ENCODE assay signal across 8 cellular contexts in the genomic region with DNA sequence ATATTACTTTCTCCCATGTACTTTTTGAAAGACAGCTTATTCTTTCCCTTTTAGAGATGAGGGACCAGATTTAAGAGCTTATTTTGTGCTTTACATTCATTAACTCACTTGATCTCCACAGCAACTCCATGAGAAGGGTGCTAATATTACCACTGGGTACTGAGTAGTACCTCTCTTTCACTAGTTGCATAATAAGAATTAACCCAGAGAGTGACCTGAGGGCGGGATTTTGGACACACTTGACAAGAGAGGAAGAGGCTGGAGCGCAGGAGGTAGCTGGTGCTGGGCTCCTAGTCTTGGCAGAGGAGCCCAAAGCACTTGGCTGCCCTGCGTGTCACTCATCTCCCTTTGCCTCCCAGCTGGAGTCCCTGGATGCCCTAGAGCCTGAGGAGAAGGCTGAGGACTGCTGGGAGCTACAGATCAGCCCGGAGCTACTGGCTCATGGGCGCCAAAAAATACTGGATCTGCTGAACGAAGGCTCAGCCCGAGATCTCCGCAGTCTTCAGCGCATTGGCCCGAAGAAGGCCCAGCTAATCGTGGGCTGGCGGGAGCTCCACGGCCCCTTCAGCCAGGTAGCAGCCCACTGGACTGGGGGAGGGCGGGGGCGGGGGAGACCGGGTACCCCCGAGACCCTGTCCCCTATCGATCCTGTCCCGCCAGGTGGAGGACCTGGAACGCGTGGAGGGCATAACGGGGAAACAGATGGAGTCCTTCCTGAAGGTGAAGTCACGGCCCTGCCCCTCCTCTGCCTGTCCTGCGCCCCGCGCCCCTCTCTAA. TPM values are rescaled to one million over a fixed set of nuclear protein-coding genes. Genes with fewer than 3 reads are reported as not detected.
A peak's percentile ranks its signal among the peaks of the same experiment; 100 is the strongest.
DNase-seq lines count a peak whose midpoint lies in the region; ATAC-seq, FAIRE-seq and TF ChIP-seq lines count a peak whose summit lies in the region.

No MANE protein-coding gene starts in this region.

- H3K27ac ChIP-seq in OCI-LY3 (ENCODE audit: low read length) (peak overlapping the region; percentile 72), colonic mucosa (peak overlapping the region; percentile 98)

- H3K36me3 ChIP-seq in OCI-LY3 (replicated peaks; ENCODE audit: low read depth, low read length) (peaks cover 57% of the 10 kb centered on the region), colonic mucosa (no peaks in the 10 kb centered on the region)

- H4K20me1 ChIP-seq in OCI-LY3 (ENCODE audit: insufficient read depth, low read length) = peaks cover 16% of the 10 kb centered on the region

- TF ChIP-seq CTCF in OCI-LY3 (IDR thresholded peaks at IDR 0.05; ENCODE audit: low read depth, low read length) (no peak), colonic mucosa (IDR thresholded peaks at IDR 0.05) (no peak)

- peaks cover 28% of the 10 kb centered on the region for H3K79me2 ChIP-seq in OCI-LY3 (ENCODE audit: low read length)

- FAIRE-seq in frontal cortex (lab: Jason Lieb, UNC) = no peak

- H3K27me3 ChIP-seq in OCI-LY3 (ENCODE audit: low read depth, low read length) (no peaks in the 10 kb centered on the region), colonic mucosa (no peaks in the 10 kb centered on the region)

- H3K4me2 ChIP-seq in OCI-LY3 (ENCODE audit: low read length) = peak overlapping the region; percentile 71

- H3K4me1 ChIP-seq in OCI-LY3 (ENCODE audit: low read length) = peaks cover 43% of the 10 kb centered on the region
- peaks cover 12% of the 10 kb centered on the region for H3K4me1 ChIP-seq in colonic mucosa

- peak overlapping the region; percentile 82 for H3K9ac ChIP-seq in OCI-LY3 (ENCODE audit: low read length)
- H3K9ac ChIP-seq in colonic mucosa (ENCODE audit: low read depth in 2 of 2, low read length in 2 of 2) = peak overlapping the region; percentile 93 to 96

- peak overlapping the region; percentile 81 for H3K4me3 ChIP-seq in OCI-LY3 (ENCODE audit: low read length)
- peak overlapping the region; percentile 66 for H3K4me3 ChIP-seq in colonic mucosa

- DNase-seq in AML-193 (lab: John Stamatoyannopoulos, UW) (peak; percentile 27 to 41), colonic mucosa (peak; percentile 55), midbrain (lab: John Stamatoyannopoulos, UW) (peak; percentile 38), frontal cortex (ENCODE audit: low spot score in 2 of 2) (no peak)
- no peak for DNase-seq in stimulated activated CD4-positive, alpha-beta T cell treated with anti-CD3 and anti-CD28 coated beads, Interleukin-4, amount 100 ng/mL, for 4 hours

- H2AFZ ChIP-seq in OCI-LY3 (ENCODE audit: low read depth, low read length) = no peak overlapping the region

- H3K9me3 ChIP-seq in OCI-LY3 (ENCODE audit: insufficient read depth, low read length) (no peaks in the 10 kb centered on the region), colonic mucosa (no peaks in the 10 kb centered on the region)

- intact Hi-C loops in colonic mucosa (cut with DNase I) = no loop called here

- ATAC-seq in GM19455 (IDR thresholded peaks at IDR 0.05; ENCODE audit: unreplicated experiment) = peak; percentile 2
- no peak for ATAC-seq in HG03045 (IDR thresholded peaks at IDR 0.05; ENCODE audit: unreplicated experiment)

RNA-seq across cellular contexts. Expression of gene MAZ, which starts 1.7 kb away (rescaled TPM):
- total RNA-seq in colonic mucosa (100 to 1,000 TPM; 286 to 441 TPM), frontal cortex (373 TPM)

RNA-seq across cellular contexts. Expression of gene PRRT2, which starts 7.3 kb away (rescaled TPM):
- total RNA-seq in colonic mucosa (1 to 10 TPM; 1.4 to 1.7 TPM), frontal cortex (15.9 TPM)

RNA-seq across cellular contexts. Expression of gene PAGR1, which starts 11.3 kb away (rescaled TPM):
- total RNA-seq in colonic mucosa (10 to 100 TPM; 16.0 to 45.0 TPM), frontal cortex (11.8 TPM)

RNA-seq across cellular contexts. Expression of gene KIF22, which starts 14.1 kb away (rescaled TPM):
- total RNA-seq in colonic mucosa (100 to 1,000 TPM in 1 of 2 donors, 10 to 100 TPM in 1; 60.7 to 150 TPM), frontal cortex (37.1 TPM)

RNA-seq across cellular contexts. Expression of gene MVP, which starts 15.6 kb away (rescaled TPM):
- total RNA-seq in colonic mucosa = 100 to 1,000 TPM; 427 to 450 TPM
- total RNA-seq in frontal cortex = 4.5 TPM

Comparison
In these comparisons a context has a peak if more than half of its experiments do, and no peak if none do; other contexts are left out.
1. DNase-seq: peak in AML-193 (2 of 2), colonic mucosa (single experiment) and midbrain (single experiment); none in stimulated activated CD4-positive, alpha-beta T cell treated with anti-CD3 and anti-CD28 coated beads, Interleukin-4, amount 100 ng/mL, for 4 hours (0 of 2) and frontal cortex (0 of 2).